In genomic region chr2:118055512-118056164, GRCh38 we compare ENCODE assay signal across 13 cellular contexts. TPM values are rescaled to one million over a fixed set of nuclear protein-coding genes. Genes with fewer than 3 reads are reported as not detected.
DNase-seq lines count a peak whose midpoint lies in the region; ATAC-seq and TF ChIP-seq lines count a peak whose summit lies in the region.
"Had no signal": no experiment of that assay in that cellular context is flagged by ENCODE, and none has a peak within 500 bp of the region (broad histone marks: within the 10 kb centered on the region; RNA-seq: fewer than 3 reads in every experiment).

No MANE protein-coding gene starts in this region.

- peaks cover 0 to 32% (median 1%) of the 10 kb centered on the region in 4 donors for H3K4me1 Mint-ChIP-seq in naive thymus-derived CD8-positive, alpha-beta T cell

- peaks cover 13 to 72% (median 41%) of the 10 kb centered on the region in 5 donors for H3K27me3 Mint-ChIP-seq in naive thymus-derived CD8-positive, alpha-beta T cell

- ATAC-seq in GM19468 (IDR thresholded peaks at IDR 0.05; ENCODE audit: extremely low read depth, unreplicated experiment), result peak; percentile 49
- peak; percentile 90 for ATAC-seq in HG03064 (IDR thresholded peaks at IDR 0.05; ENCODE audit: low read depth, unreplicated experiment)
- no peak for ATAC-seq in activated naive CD4-positive, alpha-beta T cell treated with anti-CD3 and anti-CD28 coated beads, Interleukin-2, amount 50 U/mL, for 72 hours
- no peak for ATAC-seq in naive thymus-derived CD8-positive, alpha-beta T cell

- no peaks in the 10 kb centered on the region for H3K9me3 Mint-ChIP-seq in activated naive CD4-positive, alpha-beta T cell treated with anti-CD3 and anti-CD28 coated beads, Interleukin-2, amount 50 U/mL, for 72 hours
- H3K9me3 Mint-ChIP-seq in naive thymus-derived CD8-positive, alpha-beta T cell, result no peaks in the 10 kb centered on the region
- H3K9me3 Mint-ChIP-seq: activated naive CD4-positive, alpha-beta T cell treated with anti-CD3 and anti-CD28 coated beads for 36 hours had no signal

- peak overlapping the region in 1 of 10 donors; percentile 48 for H3K4me3 Mint-ChIP-seq in naive thymus-derived CD8-positive, alpha-beta T cell
- H3K4me3 Mint-ChIP-seq: activated naive CD4-positive, alpha-beta T cell treated with anti-CD3 and anti-CD28 coated beads for 36 hours had no signal

- H3K27ac Mint-ChIP-seq in activated naive CD4-positive, alpha-beta T cell treated with anti-CD3 and anti-CD28 coated beads, Interleukin-2, amount 50 U/mL, for 72 hours, result no peak overlapping the region
- peak overlapping the region in 2 of 10 donors; percentile 6 to 43 for H3K27ac Mint-ChIP-seq in naive thymus-derived CD8-positive, alpha-beta T cell
- H3K27ac Mint-ChIP-seq: activated naive CD4-positive, alpha-beta T cell treated with anti-CD3 and anti-CD28 coated beads for 36 hours had no signal

- DNase-seq in GM12864 (ENCODE audit: low read depth) (peak; percentile 64), SKM-1 (lab: John Stamatoyannopoulos, UW; ENCODE audit: unreplicated experiment) (peak; percentile 17), C1 segment of cervical spinal cord (lab: John Stamatoyannopoulos, UW) (no peak), HUDEP-2 (lab: John Stamatoyannopoulos, UW; ENCODE audit: unreplicated experiment in 76 of 76) (no peak)
- DNase-seq in activated naive CD4-positive, alpha-beta T cell treated with anti-CD3 and anti-CD28 coated beads, Interleukin-2, amount 50 U/mL, for 72 hours (ENCODE audit: low spot score in 2 of 2), result no peak
- no peak for DNase-seq in naive thymus-derived CD8-positive, alpha-beta T cell
- DNase-seq: activated naive CD4-positive, alpha-beta T cell treated with anti-CD3 and anti-CD28 coated beads for 36 hours; AML-193; left ventricle myocardium superior; NCI-H2029 treated with DMSO at 0.1 percent for 48 hours had no signal

- no peak for TF ChIP-seq CTCF in GM12864 (IDR thresholded peaks at IDR 0.05; ENCODE audit: low read depth, low read length, missing control alignments)

- peak overlapping the region; percentile 23 for H3K4me3 ChIP-seq in GM12864 (ENCODE audit: low read depth, low read length)
- H3K4me3 ChIP-seq: skin epidermis had no signal

- no peaks in the 10 kb centered on the region for H3K36me3 Mint-ChIP-seq in activated naive CD4-positive, alpha-beta T cell treated with anti-CD3 and anti-CD28 coated beads, Interleukin-2, amount 50 U/mL, for 72 hours
- no peaks in the 10 kb centered on the region for H3K36me3 Mint-ChIP-seq in naive thymus-derived CD8-positive, alpha-beta T cell

- POLR2A ChIA-PET in naive thymus-derived CD8-positive, alpha-beta T cell (lab: Charles Lee), result no interaction called here

RNA-seq across cellular contexts. Expression of gene INSIG2, which starts 32.6 kb away (rescaled TPM):
- total RNA-seq in activated naive CD4-positive, alpha-beta T cell treated with anti-CD3 and anti-CD28 coated beads, Interleukin-2, amount 50 U/mL, for 72 hours, result 10 to 100 TPM; 25.9 to 96.2 TPM
- total RNA-seq in naive thymus-derived CD8-positive, alpha-beta T cell, result 10 to 100 TPM; 24.0 to 25.6 TPM
- polyA plus RNA-seq in naive thymus-derived CD8-positive, alpha-beta T cell, result 10 to 100 TPM; 21.7 to 28.2 (median 23.3) TPM

RNA-seq across cellular contexts. Expression of gene CCDC93, which starts 41.8 kb away (rescaled TPM):
- total RNA-seq in activated naive CD4-positive, alpha-beta T cell treated with anti-CD3 and anti-CD28 coated beads, Interleukin-2, amount 50 U/mL, for 72 hours, result 10 to 100 TPM; 27.5 to 42.5 TPM
- total RNA-seq in naive thymus-derived CD8-positive, alpha-beta T cell, result 10 to 100 TPM; 67.9 to 72.7 TPM
- 1 to 10 TPM; 2.7 to 6.4 (median 3.8) TPM for polyA plus RNA-seq in naive thymus-derived CD8-positive, alpha-beta T cell

Comparison
In these comparisons a context has a peak if more than half of its experiments do, and no peak if none do; other contexts are left out.
1. DNase-seq: peak in GM12864 (single experiment) and SKM-1 (single experiment); none in activated naive CD4-positive, alpha-beta T cell treated with anti-CD3 and anti-CD28 coated beads, Interleukin-2, amount 50 U/mL, for 72 hours (0 of 2), C1 segment of cervical spinal cord (0 of 14), naive thymus-derived CD8-positive, alpha-beta T cell (0 of 10) and HUDEP-2 (0 of 76).
2. ATAC-seq: peak in GM19468 (single experiment) and HG03064 (single experiment); none in activated naive CD4-positive, alpha-beta T cell treated with anti-CD3 and anti-CD28 coated beads, Interleukin-2, amount 50 U/mL, for 72 hours (0 of 2) and naive thymus-derived CD8-positive, alpha-beta T cell (0 of 2).